Comparison of ENCODE assay signal across 1 cellular context in genomic region chr16:29602683-29603088, GRCh38.
TF ChIP-seq lines count a peak whose summit lies in the region.

No MANE protein-coding gene starts in this region.

TF ChIP-seq in K562, 482 proteins besides CTCF, POLR2A, EP300 and RAD21:
- TF ChIP-seq ZFP36 (IDR thresholded peaks at IDR 0.05; ENCODE audit: low read depth, low read length, partially characterized antibody) (peak; percentile 68), HDGF (IDR thresholded peaks at IDR 0.05) (0 out of 2 replicates have a peak, but pooled peaks have one; percentile 45), HDAC2 (IDR thresholded peaks at IDR 0.05) (peak; percentile 70; the same call in 1 of the 2 replicates), KDM1A (IDR thresholded peaks at IDR 0.05) (peak in 1 of 2 experiments; percentile 84), BCOR (IDR thresholded peaks at IDR 0.05) (peak; percentile 92), BRD9 (IDR thresholded peaks at IDR 0.05; ENCODE audit: low read depth, partially characterized antibody) (peak; percentile 64), SMARCA5 (IDR thresholded peaks at IDR 0.05) (peak; percentile 92), ZBTB33 (CRISPR knock-in tag; IDR thresholded peaks at IDR 0.05) (peak; percentile 1; the same call in 1 of the 2 replicates), RBM25 (IDR thresholded peaks at IDR 0.05; ENCODE audit: low read depth, low read length, severe bottlenecking) (peak; percentile 82), RCOR1 (IDR thresholded peaks at IDR 0.05; ENCODE audit: borderline replicate concordance in 1 of 2, low read depth in 2 of 2, low read length in 2 of 2) (0 out of 4 replicates have a peak, but pooled peaks of 1 of the 2 experiments have one; percentile 5), ADNP (tag; IDR thresholded peaks at IDR 0.05) (peak; percentile 40; the same call in 1 of the 2 replicates), CBX1 (IDR thresholded peaks at IDR 0.05; ENCODE audit: low read depth) (peak; percentile 44; the same call in 1 of the 2 replicates)
